1 cellular context compared by ENCODE assay signal in the genomic region with DNA sequence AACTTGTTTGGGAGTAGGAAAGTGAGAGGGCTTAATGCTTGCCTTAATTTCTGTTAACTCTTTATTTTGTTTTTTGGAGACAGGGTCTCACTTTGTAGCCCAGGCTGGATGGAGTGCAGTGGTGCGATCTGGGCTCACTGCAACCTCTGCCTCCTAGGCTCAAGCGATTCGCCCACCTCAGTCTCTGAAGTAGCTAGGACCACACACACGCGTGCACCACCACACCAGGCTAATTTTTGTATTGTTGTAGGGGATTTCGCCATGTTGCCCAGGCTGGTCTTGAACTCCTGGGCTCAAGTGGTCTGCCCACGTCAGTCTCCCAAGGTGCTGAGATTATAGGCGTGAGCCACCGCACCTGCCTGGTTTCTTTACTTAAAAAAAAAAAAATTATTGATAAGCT.
TF ChIP-seq lines count a peak whose summit lies in the region.

No MANE protein-coding gene starts in this region.

TF ChIP-seq in H1, 55 proteins besides CTCF, POLR2A, EP300 and RAD21:
- TF ChIP-seq RBBP5 (IDR thresholded peaks at IDR 0.05; ENCODE audit: borderline replicate concordance, low read depth, low read length) (no peak), SP1 (IDR thresholded peaks at IDR 0.05; ENCODE audit: low read depth, low read length) (no peak), POLR2AphosphoS5 (IDR thresholded peaks at IDR 0.05; ENCODE audit: low read depth, low read length) (no peak), PHF8 (conservative IDR thresholded peaks at IDR 0.05; ENCODE audit: low read depth, low read length) (no peak), SUZ12 (IDR thresholded peaks at IDR 0.05; ENCODE audit: low read length) (no peak), RXRA (IDR thresholded peaks at IDR 0.05; ENCODE audit: insufficient read depth, low read depth, low read length) (no peak), TBP (IDR thresholded peaks at IDR 0.05; ENCODE audit: low read depth, low read length) (no peak), BRCA1 (IDR thresholded peaks at IDR 0.05; ENCODE audit: low read depth, low read length) (no peak), TCF12 (IDR thresholded peaks at IDR 0.05; ENCODE audit: low read depth, low read length) (no peak)
- TF ChIP-seq, protein P1, sequence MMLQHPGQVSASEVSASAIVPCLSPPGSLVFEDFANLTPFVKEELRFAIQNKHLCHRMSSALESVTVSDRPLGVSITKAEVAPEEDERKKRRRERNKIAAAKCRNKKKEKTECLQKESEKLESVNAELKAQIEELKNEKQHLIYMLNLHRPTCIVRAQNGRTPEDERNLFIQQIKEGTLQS (IDR thresholded peaks at IDR 0.05; ENCODE audit: insufficient read depth, low read depth, low read length): no peak
